Comparison of ENCODE assay signal across 3 cellular contexts in the genomic region with DNA sequence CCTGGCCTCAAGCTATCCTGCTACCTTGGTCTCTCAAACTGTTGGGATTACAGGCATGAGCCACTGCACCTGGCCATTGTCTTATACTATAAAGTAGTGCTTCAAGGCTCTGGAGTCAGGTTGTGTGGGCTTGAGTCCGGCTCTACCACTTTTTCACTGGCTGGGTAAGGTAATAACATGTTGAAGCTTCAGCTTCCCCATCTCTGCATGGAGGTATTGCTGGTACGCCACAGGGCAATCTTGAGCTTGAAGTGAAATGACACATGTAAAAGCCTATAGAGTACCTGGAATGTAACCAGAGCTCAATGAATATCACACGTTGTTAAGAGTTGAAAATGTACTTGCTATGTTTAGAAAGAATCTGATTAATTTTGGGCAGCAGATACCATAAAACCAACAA.
"Had no signal": no experiment of that assay in that cellular context is flagged by ENCODE, and none has a peak within 500 bp of the region (broad histone marks: within the 10 kb centered on the region; RNA-seq: fewer than 3 reads in every experiment).

No MANE protein-coding gene starts in this region.

- ATAC-seq: GM12878 had no signal

- H3K4me3 ChIP-seq: GM12878 had no signal

- DNase-seq: GDM1, GF-D8 had no signal
